ENCODE assay signal across 9 cellular contexts in the genomic region with DNA sequence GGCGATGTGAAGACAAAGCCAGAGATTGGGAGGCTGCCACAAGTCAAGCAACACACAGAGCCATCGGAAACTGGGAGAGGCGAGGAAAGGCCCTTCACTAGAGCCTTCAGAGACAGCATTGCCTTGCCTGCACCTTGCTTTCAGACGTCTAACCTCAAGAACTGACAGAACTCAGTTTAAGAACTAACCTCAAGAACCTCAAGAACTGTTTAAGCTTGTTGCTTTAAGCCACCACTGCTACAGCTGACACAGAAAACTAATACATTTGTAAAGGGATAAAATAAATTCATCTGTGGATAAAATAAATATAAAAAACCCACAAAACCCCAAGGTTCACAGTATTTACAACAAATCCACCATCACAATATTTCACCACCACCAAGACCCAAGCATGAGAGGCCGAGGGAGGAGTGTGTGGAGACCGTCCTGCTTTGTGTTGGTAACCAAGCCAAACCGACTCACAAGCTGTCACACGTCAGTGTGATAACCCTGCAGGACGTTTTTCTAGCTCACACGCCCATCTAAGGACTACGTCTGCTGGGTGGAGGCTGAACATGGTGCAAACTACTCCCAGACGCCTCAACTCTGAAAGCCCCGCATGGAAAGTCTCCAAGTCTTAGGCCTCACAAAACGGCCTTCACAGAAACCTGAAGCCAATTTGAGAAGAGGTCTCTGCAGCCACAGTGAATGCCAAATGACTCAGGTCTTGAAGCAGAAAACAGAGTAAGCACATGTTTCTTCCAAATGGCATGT.
DNase-seq lines count a peak whose midpoint lies in the region; ATAC-seq and TF ChIP-seq lines count a peak whose summit lies in the region.
"Had no signal": no experiment of that assay in that cellular context is flagged by ENCODE, and none has a peak within 500 bp of the region (broad histone marks: within the 10 kb centered on the region; RNA-seq: fewer than 3 reads in every experiment).

No MANE protein-coding gene starts in this region.

- H3K4me3 Mint-ChIP-seq in stimulated activated effector memory CD8-positive, alpha-beta T cell treated with anti-CD3 and anti-CD28 coated beads, Interleukin-12 subunit alpha, Interleukin-12 subunit beta, amount 100 ng/mL, for 72 hours: peak overlapping the region; percentile 47

- H3K9me3 ChIP-seq in AG04450 (ENCODE audit: control insufficient read depth, insufficient read depth, low read length): peaks cover 5% of the 10 kb centered on the region; the same call in 1 of the 2 replicates
- no peaks in the 10 kb centered on the region for H3K9me3 ChIP-seq in left lung

- peak overlapping the region; percentile 70 for H3K27ac Mint-ChIP-seq in stimulated activated effector memory CD8-positive, alpha-beta T cell treated with anti-CD3 and anti-CD28 coated beads, Interleukin-12 subunit alpha, Interleukin-12 subunit beta, amount 100 ng/mL, for 72 hours

- peaks cover 53% of the 10 kb centered on the region for H3K27me3 ChIP-seq in AG04450 (ENCODE audit: control insufficient read depth, insufficient read depth, low read length)
- no peaks in the 10 kb centered on the region for H3K27me3 ChIP-seq in left lung
- H3K27me3 ChIP-seq: BLaER1 treated with 17β-estradiol and CSF1 and Interleukin-3, amounts not matched to agents 10 nM and 100 nM had no signal

- peak; percentile 82 for ATAC-seq in left lung
- peak; percentile 93 for ATAC-seq in stimulated activated effector memory CD8-positive, alpha-beta T cell treated with anti-CD3 and anti-CD28 coated beads, Interleukin-12 subunit alpha, Interleukin-12 subunit beta, amount 100 ng/mL, for 72 hours

- no peak for TF ChIP-seq CTCF in AG04450 (IDR thresholded peaks at IDR 0.05; ENCODE audit: low read depth, low read length)
- TF ChIP-seq CTCF in left lung (IDR thresholded peaks at IDR 0.05): no peak

- DNase-seq in AG04450 (ENCODE audit: low read depth, low spot score) (peak; percentile 80), NCI-H460 (ENCODE audit: extremely low read depth, low read depth) (peak; percentile 88), left lung (no peak), NCI-H1417 (lab: John Stamatoyannopoulos, UW) (no peak), NCI-H510A treated with DMSO at 0.1 percent for 48 hours (lab: John Stamatoyannopoulos, UW) (no peak), NCI-H2081 (lab: John Stamatoyannopoulos, UW) (no peak)
- DNase-seq in activated naive CD4-positive, alpha-beta T cell treated with anti-CD3 and anti-CD28 coated beads, Interleukin-2, amount 50 U/mL, for 16 hours: peak; percentile 44
- DNase-seq in stimulated activated effector memory CD8-positive, alpha-beta T cell treated with anti-CD3 and anti-CD28 coated beads, Interleukin-12 subunit alpha, Interleukin-12 subunit beta, amount 100 ng/mL, for 72 hours (ENCODE audit: low spot score in 2 of 2): peak; percentile 43 to 82

- H3K36me3 ChIP-seq in left lung: peaks cover 0 to 10% of the 10 kb centered on the region in 2 donors
- H3K36me3 ChIP-seq: BLaER1 treated with 17β-estradiol and CSF1 and Interleukin-3, amounts not matched to agents 10 nM and 100 nM had no signal

- H3K4me1 Mint-ChIP-seq in stimulated activated effector memory CD8-positive, alpha-beta T cell treated with anti-CD3 and anti-CD28 coated beads, Interleukin-12 subunit alpha, Interleukin-12 subunit beta, amount 100 ng/mL, for 72 hours: peaks cover 76% of the 10 kb centered on the region

- H3K27ac ChIP-seq in AG04450 (ENCODE audit: low read depth, low read length) (no peak overlapping the region), left lung (peak overlapping the region in 1 of 2 donors; percentile 33)
- H3K27ac ChIP-seq: BLaER1 treated with 17β-estradiol and CSF1 and Interleukin-3, amounts not matched to agents 10 nM and 100 nM had no signal

- CTCF ChIA-PET in AG04450 (lab: Charles Lee): interaction anchor here (0.8 to 4.0 kb wide), 7 partner anchors 8 to 280 kb away, joined by 3 to 26 read pairs (median 4); a partner anchor contains a TSS

- intact Hi-C loops in left lung (cut with DNase I): no loop called here

- H3K4me3 ChIP-seq in AG04450 (ENCODE audit: low read depth, low read length) (no peak overlapping the region), left lung (no peak overlapping the region)
- H3K4me3 ChIP-seq: BLaER1 treated with 17β-estradiol and CSF1 and Interleukin-3, amounts not matched to agents 10 nM and 100 nM had no signal

- H3K9me3 Mint-ChIP-seq in stimulated activated effector memory CD8-positive, alpha-beta T cell treated with anti-CD3 and anti-CD28 coated beads, Interleukin-12 subunit alpha, Interleukin-12 subunit beta, amount 100 ng/mL, for 72 hours: no peaks in the 10 kb centered on the region

- H3K4me1 ChIP-seq in left lung: peaks cover 0 to 14% of the 10 kb centered on the region in 2 donors

- POLR2A ChIA-PET in AG04450 (lab: Yijun Ruan, JAX): interaction anchor here (1.2 to 1.3 kb wide), 2 partner anchors 36 to 141 kb away, joined by 4 read pairs; no protein-coding TSS in a partner anchor

- H3K36me3 Mint-ChIP-seq in stimulated activated effector memory CD8-positive, alpha-beta T cell treated with anti-CD3 and anti-CD28 coated beads, Interleukin-12 subunit alpha, Interleukin-12 subunit beta, amount 100 ng/mL, for 72 hours: no peaks in the 10 kb centered on the region

Comparison
In these comparisons a context has a peak if more than half of its experiments do, and no peak if none do; other contexts are left out.
1. DNase-seq: peak in AG04450 (single experiment), NCI-H460 (single experiment), activated naive CD4-positive, alpha-beta T cell treated with anti-CD3 and anti-CD28 coated beads, Interleukin-2, amount 50 U/mL, for 16 hours (single experiment) and stimulated activated effector memory CD8-positive, alpha-beta T cell treated with anti-CD3 and anti-CD28 coated beads, Interleukin-12 subunit alpha, Interleukin-12 subunit beta, amount 100 ng/mL, for 72 hours (2 of 2); none in left lung (0 of 2), NCI-H1417 (0 of 3), NCI-H510A treated with DMSO at 0.1 percent for 48 hours (single experiment) and NCI-H2081 (0 of 2).